ENCODE assay signal across 15 cellular contexts in the genomic region with DNA sequence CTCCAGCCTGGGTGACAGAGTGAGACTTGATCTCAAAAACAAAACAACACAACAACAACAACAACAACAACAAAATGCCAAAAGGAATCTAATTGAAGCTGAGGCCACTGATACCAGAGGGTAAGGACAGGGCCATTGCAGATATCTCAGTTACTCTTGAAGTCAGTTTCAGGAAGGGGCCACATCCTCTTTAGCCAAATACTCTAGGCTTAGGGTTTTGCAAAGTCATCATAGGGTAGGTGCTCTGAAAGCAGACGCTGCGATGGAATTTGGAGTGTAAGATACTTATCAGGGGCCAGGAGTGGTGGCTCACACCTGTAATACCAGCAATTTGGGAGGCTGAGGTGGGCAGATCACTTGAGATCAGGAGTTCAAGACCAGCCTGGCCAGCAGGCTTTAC.
"Had no signal": no experiment of that assay in that cellular context is flagged by ENCODE, and none has a peak within 500 bp of the region (broad histone marks: within the 10 kb centered on the region; RNA-seq: fewer than 3 reads in every experiment).

No MANE protein-coding gene starts in this region.

- H3K4me1 ChIP-seq: vagina had no signal

- DNase-seq: activated CD4-positive, alpha-beta T cell treated with anti-CD3 and anti-CD28 coated beads, Interleukin-2, amount 10 ng/mL, durations not matched to agents 7 days and 5 days; activated CD4-positive, CD25-positive, alpha-beta regulatory T cell; activated naive CD4-positive, alpha-beta T cell treated with anti-CD3 and anti-CD28 coated beads, Interleukin-2, amount 10 ng/mL, durations not matched to agents 7 days and 5 days; activated T-cell treated with anti-CD3 and anti-CD28 coated beads for 4 hours; caudate nucleus; cortex of kidney; effector memory CD4-positive, alpha-beta T cell; heart right ventricle; mammary epithelial cell; nucleus accumbens; right cardiac atrium; small intestine; thyroid gland had no signal

- H3K9me3 ChIP-seq: heart right ventricle, thyroid gland, vagina had no signal

- H3K27ac ChIP-seq: heart right ventricle, vagina had no signal

- H3K27me3 ChIP-seq: thyroid gland, vagina had no signal

- H3K36me3 ChIP-seq: heart right ventricle, thyroid gland, vagina had no signal

- H3K4me3 ChIP-seq: heart right ventricle, thyroid gland, vagina had no signal

- ATAC-seq: heart right ventricle; natural killer cell treated with Interleukin-12 subunit alpha and Interleukin-12 subunit beta and Interleukin-15 and Interleukin-18, amount 100 ng/mL, for 72 hours; right cardiac atrium had no signal
